Comparison of ENCODE assay signal across 8 cellular contexts in genomic region chr17:62109378-62109902, GRCh38. TPM values are rescaled to one million over a fixed set of nuclear protein-coding genes. Genes with fewer than 3 reads are reported as not detected.
DNase-seq lines count a peak whose midpoint lies in the region; ATAC-seq, FAIRE-seq and TF ChIP-seq lines count a peak whose summit lies in the region.

No MANE protein-coding gene starts in this region.

- H3K27me3 ChIP-seq in endothelial cell of umbilical vein (ENCODE audit: control insufficient read depth in 2 of 2, insufficient read depth in 2 of 2, low read length in 2 of 2) (peaks cover 2 to 4% of the 10 kb centered on the region in 2 experiments), osteoblast (ENCODE audit: insufficient read depth, low read length) (peaks cover 14% of the 10 kb centered on the region)

- dilution Hi-C loops in endothelial cell of umbilical vein (cut with MboI; ENCODE audit: extremely low pct_ligation_motif_present, low sequenced_read_pairs) = no loop called here

- no peak overlapping the region for H3K9ac ChIP-seq in endothelial cell of umbilical vein (replicated peaks; ENCODE audit: extremely low read depth, insufficient read depth, low read length)

- peak; percentile 98 for ATAC-seq in GM19025 (IDR thresholded peaks at IDR 0.05; ENCODE audit: low read depth, unreplicated experiment)
- peak; percentile 96 for ATAC-seq in HG03103 (IDR thresholded peaks at IDR 0.05; ENCODE audit: low read depth, unreplicated experiment)

- H3K27ac ChIP-seq in endothelial cell of umbilical vein (ENCODE audit: insufficient read depth, low read depth, low read length) = no peak overlapping the region
- H3K27ac ChIP-seq in osteoblast (ENCODE audit: low read depth, low read length) = no peak overlapping the region

- intact Hi-C loops in endothelial cell of umbilical vein (cut with micrococcal nuclease) = loop anchor here (5.0 kb wide), 1 partner anchor 472 kb away; no protein-coding TSS in a partner anchor

- POLR2A ChIA-PET in endothelial cell of umbilical vein (lab: Charles Lee) = interaction anchor here (0.6 kb wide), 1 partner anchor 9 kb away, joined by 3 read pairs; no protein-coding TSS in a partner anchor

- H3K4me1 ChIP-seq in endothelial cell of umbilical vein (ENCODE audit: control insufficient read depth, extremely low read depth, insufficient read depth, low read length) = no peaks in the 10 kb centered on the region
- no peaks in the 10 kb centered on the region for H3K4me1 ChIP-seq in osteoblast (ENCODE audit: insufficient read depth, low read length)

- H3K79me2 ChIP-seq in endothelial cell of umbilical vein (ENCODE audit: control insufficient read depth, insufficient read depth, low read length) (no peaks in the 10 kb centered on the region), osteoblast (ENCODE audit: insufficient read depth, low read length) (no peaks in the 10 kb centered on the region)

- H3K4me3 ChIP-seq in endothelial cell of umbilical vein (replicated peaks in 1 of 3; ENCODE audit: insufficient read depth in 1 of 3, low read depth in 1 of 3, low read length in 3 of 3) (no peak overlapping the region), osteoblast (ENCODE audit: insufficient read depth, low read length) (no peak overlapping the region)

- no peak for TF ChIP-seq POLR2A in endothelial cell of umbilical vein (IDR thresholded peaks at IDR 0.05; ENCODE audit: low read depth, low read length)

- H3K9me3 ChIP-seq in endothelial cell of umbilical vein (replicated peaks; ENCODE audit: control insufficient read depth, insufficient read depth, low read length) (no peaks in the 10 kb centered on the region), osteoblast (ENCODE audit: low read depth, low read length) (no peaks in the 10 kb centered on the region)

- FAIRE-seq in endothelial cell of umbilical vein (lab: Jason Lieb, UNC) = peak; percentile 8

- TF ChIP-seq CTCF in endothelial cell of umbilical vein (IDR thresholded peaks at IDR 0.05; ENCODE audit: extremely low read depth in 1 of 2, insufficient read depth in 1 of 2, low read depth in 1 of 2, low read length in 2 of 2) (peak; percentile 45 to 46), osteoblast (IDR thresholded peaks at IDR 0.05; ENCODE audit: extremely low read depth, low read depth, low read length) (peak; percentile 99)

- BruUV-seq in endothelial cell of umbilical vein (replicated peaks; lab: Mats Ljungman, UMichigan) = no TSS peak

- H3K4me2 ChIP-seq in endothelial cell of umbilical vein (ENCODE audit: insufficient read depth, low read length) (no peak overlapping the region), osteoblast (ENCODE audit: insufficient read depth, low read length) (no peak overlapping the region)

- H3K36me3 ChIP-seq in endothelial cell of umbilical vein (ENCODE audit: control insufficient read depth in 2 of 2, extremely low read depth in 1 of 2, insufficient read depth in 2 of 2, low read length in 2 of 2) (no peaks in the 10 kb centered on the region), osteoblast (ENCODE audit: insufficient read depth, low read length) (no peaks in the 10 kb centered on the region)

- H4K20me1 ChIP-seq in endothelial cell of umbilical vein (replicated peaks; ENCODE audit: control insufficient read depth, extremely low read depth, insufficient read depth, low read length) = no peaks in the 10 kb centered on the region
- H4K20me1 ChIP-seq in osteoblast (ENCODE audit: insufficient read depth, low read length) = no peaks in the 10 kb centered on the region

- CTCF ChIA-PET in endothelial cell of umbilical vein (lab: Charles Lee) = interaction anchor here (0.6 to 2.4 kb wide), 16 partner anchors 11 to 697 kb away, joined by 3 to 12 read pairs (median 4); partner anchors contain the start of gene BRIP1

- H2AFZ ChIP-seq in endothelial cell of umbilical vein (ENCODE audit: low read depth, low read length) (no peak overlapping the region), osteoblast (ENCODE audit: low read length) (no peak overlapping the region)

- no peaks in the 10 kb centered on the region for H3K9me1 ChIP-seq in endothelial cell of umbilical vein (replicated peaks; ENCODE audit: control insufficient read depth, extremely low read depth, insufficient read depth, low read length)

- DNase-seq in CMK (ENCODE audit: low read depth) = peak; percentile 60
- peak; percentile 70 for DNase-seq in NCI-H226
- peak; percentile 15 for DNase-seq in activated CD4-positive, alpha-beta T cell treated with anti-CD3 and anti-CD28 coated beads for 1 hour
- peak; percentile 36 for DNase-seq in endothelial cell of umbilical vein (ENCODE audit: low read depth, low spot score)
- peak; percentile 82 for DNase-seq in osteoblast (ENCODE audit: insufficient read length, low spot score, missing footprints)
- no peak for DNase-seq in putamen (ENCODE audit: low spot score)

TF ChIP-seq in endothelial cell of umbilical vein, 7 proteins besides CTCF, POLR2A, EP300 and RAD21:
- no peak for TF ChIP-seq MYC (IDR thresholded peaks at IDR 0.05; ENCODE audit: low read depth, low read length)

RNA-seq across cellular contexts. Expression of gene MED13, which starts 44.4 kb away (rescaled TPM):
- total RNA-seq in endothelial cell of umbilical vein (49.6 and 52.3 TPM in 2 replicates), osteoblast (68.8 and 81.0 TPM in 2 replicates)
- polyA plus RNA-seq in endothelial cell of umbilical vein = 10.0 and 11.6 TPM in 2 replicates
- 12.3 and 12.6 TPM in 2 replicates for polyA plus RNA-seq in endothelial cell of umbilical vein (2011; cell fraction: cytosol; rRNA removed)
- polyA plus RNA-seq in endothelial cell of umbilical vein (2011; cell fraction: nucleus; rRNA removed) = 40.0 and 44.5 TPM in 2 replicates
- polyA plus RNA-seq in endothelial cell of umbilical vein (2012) = 17.1 and 21.4 TPM in 2 replicates
- polyA minus RNA-seq in endothelial cell of umbilical vein = 185 and 196 TPM in 2 replicates
- polyA minus RNA-seq in endothelial cell of umbilical vein (2011; cell fraction: cytosol; rRNA and poly(A)+ RNA removed) = 45.4 TPM
- 165 and 243 TPM in 2 replicates for polyA minus RNA-seq in endothelial cell of umbilical vein (2011; cell fraction: nucleus; rRNA and poly(A)+ RNA removed)
